Comparison of ENCODE assay signal across 9 cellular contexts in genomic region chr19:51354742-51355148, GRCh38. TPM values are rescaled to one million over a fixed set of nuclear protein-coding genes. Genes with fewer than 3 reads are reported as not detected.
DNase-seq lines count a peak whose midpoint lies in the region; ATAC-seq and TF ChIP-seq lines count a peak whose summit lies in the region.
"Had no signal": no experiment of that assay in that cellular context is flagged by ENCODE, and none has a peak within 500 bp of the region (broad histone marks: within the 10 kb centered on the region; RNA-seq: fewer than 3 reads in every experiment).

No MANE protein-coding gene starts in this region.

- H2AFZ ChIP-seq in OCI-LY7 (ENCODE audit: low read length) = no peak overlapping the region

- H3K4me3 Mint-ChIP-seq in activated naive CD8-positive, alpha-beta T cell treated with anti-CD3 and anti-CD28 coated beads, Interleukin-2, amount 50 U/mL, for 24 hours = peak overlapping the region; percentile 50

- H3K36me3 ChIP-seq in A673 (ENCODE audit: insufficient read depth, low read length, poor library complexity, severe bottlenecking) (peaks cover 4% of the 10 kb centered on the region), HEK293 (ENCODE audit: control insufficient read depth in 2 of 2, insufficient read depth in 1 of 2, low read length in 2 of 2) (peaks cover 5 to 25% of the 10 kb centered on the region in 2 experiments; a peak in 2 of 3 replicates), OCI-LY7 (ENCODE audit: insufficient read depth, low read length) (no peaks in the 10 kb centered on the region)

- CTCF ChIA-PET in A673 (lab: Charles Lee) (no interaction called here), HEK293 (lab: Yijun Ruan, JAX) (interaction anchor here (0.6 to 1.7 kb wide), 3 partner anchors 8 to 196 kb away, joined by 3 to 6 read pairs (median 5); no protein-coding TSS in a partner anchor), OCI-LY7 (lab: Charles Lee; ENCODE audit: unreplicated experiment) (no interaction called here)

- H3K4me2 ChIP-seq in OCI-LY7 (ENCODE audit: low read length) = no peak overlapping the region

- no peaks in the 10 kb centered on the region for H3K9me2 ChIP-seq in OCI-LY7 (ENCODE audit: insufficient read depth, low read length)

- no peaks in the 10 kb centered on the region for H3K79me2 ChIP-seq in OCI-LY7 (ENCODE audit: insufficient read depth, low read depth, low read length)

- peaks cover 30% of the 10 kb centered on the region for H3K4me1 Mint-ChIP-seq in activated naive CD8-positive, alpha-beta T cell treated with anti-CD3 and anti-CD28 coated beads, Interleukin-2, amount 50 U/mL, for 24 hours

- peak; percentile 37 for DNase-seq in A673 (ENCODE audit: low spot score)
- DNase-seq in activated naive CD8-positive, alpha-beta T cell treated with anti-CD3 and anti-CD28 coated beads, Interleukin-2, amount 50 U/mL, for 24 hours = peak; percentile 52
- peak; percentile 96 for DNase-seq in islet precursor cell
- DNase-seq in NCI-H187 treated with DMSO at 0.1 percent for 48 hours (lab: John Stamatoyannopoulos, UW) = no peak
- DNase-seq in OCI-LY7 (ENCODE audit: low spot score) = no peak
- no peak for DNase-seq in NAMALWA (ENCODE audit: low spot score)
- DNase-seq: Kasumi-1 had no signal

- no peaks in the 10 kb centered on the region for H3K4me1 ChIP-seq in A673 (ENCODE audit: insufficient read depth, low read length, poor library complexity, severe bottlenecking)
- H3K4me1 ChIP-seq in HEK293 (ENCODE audit: control insufficient read depth, insufficient read depth, low read length) = peaks cover 14% of the 10 kb centered on the region
- H3K4me1 ChIP-seq in OCI-LY7 (ENCODE audit: insufficient read depth, low read length, poor library complexity, severe bottlenecking) = no peaks in the 10 kb centered on the region

- H3K27ac ChIP-seq in A673 (ENCODE audit: low read depth, low read length, poor library complexity, severe bottlenecking) (no peak overlapping the region), HEK293 (ENCODE audit: extremely low read depth, low read depth, low read length) (no peak overlapping the region), OCI-LY7 (ENCODE audit: low read depth, low read length, poor library complexity, severe bottlenecking) (no peak overlapping the region)

- H4K20me1 ChIP-seq in OCI-LY7 (ENCODE audit: insufficient read depth, low read length) = no peaks in the 10 kb centered on the region

- intact Hi-C loops in A673 (cut with micrococcal nuclease; ENCODE audit: unreplicated experiment) (no loop called here), OCI-LY7 (cut with micrococcal nuclease; ENCODE audit: unreplicated experiment) (no loop called here)

- no peaks in the 10 kb centered on the region for H3K27me3 Mint-ChIP-seq in activated naive CD8-positive, alpha-beta T cell treated with anti-CD3 and anti-CD28 coated beads, Interleukin-2, amount 50 U/mL, for 24 hours

- no TSS peak for BruUV-seq in A673 (replicated peaks; lab: Mats Ljungman, UMichigan)
- BruUV-seq in OCI-LY7 (replicated peaks; lab: Mats Ljungman, UMichigan) = no TSS peak

- peak; percentile 63 for ATAC-seq in activated naive CD8-positive, alpha-beta T cell treated with anti-CD3 and anti-CD28 coated beads, Interleukin-2, amount 50 U/mL, for 24 hours
- ATAC-seq in GM21515 (IDR thresholded peaks at IDR 0.05; ENCODE audit: unreplicated experiment) = no peak

- TF ChIP-seq CTCF in A673 (conservative IDR thresholded peaks at IDR 0.05; ENCODE audit: low read depth, low read length) (no peak), HEK293 (tag by site-specific recombination; IDR thresholded peaks at IDR 0.05) (no peak), OCI-LY7 (conservative IDR thresholded peaks at IDR 0.05; ENCODE audit: low read length) (no peak)

- peak overlapping the region; percentile 75 for H3K27ac Mint-ChIP-seq in activated naive CD8-positive, alpha-beta T cell treated with anti-CD3 and anti-CD28 coated beads, Interleukin-2, amount 50 U/mL, for 24 hours

- H3K9me3 Mint-ChIP-seq in activated naive CD8-positive, alpha-beta T cell treated with anti-CD3 and anti-CD28 coated beads, Interleukin-2, amount 50 U/mL, for 24 hours = no peaks in the 10 kb centered on the region

- POLR2A ChIA-PET in A673 (lab: Charles Lee; ENCODE audit: low non-redundant PET) (no interaction called here), HEK293 (lab: Yijun Ruan, JAX) (interaction anchor here (0.6 to 1.5 kb wide), 6 partner anchors 13 to 306 kb away, joined by 3 to 9 read pairs (median 5); partner anchors contain the start of gene VSIG10L), OCI-LY7 (lab: Charles Lee) (interaction anchor here (0.8 kb wide), 1 partner anchor 12 kb away, joined by 3 read pairs; no protein-coding TSS in a partner anchor)

- H3K9me3 ChIP-seq in A673 (ENCODE audit: low read depth, low read length, poor library complexity, severe bottlenecking) (no peaks in the 10 kb centered on the region), HEK293 (ENCODE audit: control insufficient read depth, insufficient read depth, low read depth, low read length) (no peaks in the 10 kb centered on the region), OCI-LY7 (ENCODE audit: low read length) (no peaks in the 10 kb centered on the region)

- peaks cover 40% of the 10 kb centered on the region for H3K36me3 Mint-ChIP-seq in activated naive CD8-positive, alpha-beta T cell treated with anti-CD3 and anti-CD28 coated beads, Interleukin-2, amount 50 U/mL, for 24 hours (ENCODE audit: low read depth)

- no peaks in the 10 kb centered on the region for H3K27me3 ChIP-seq in A673 (replicated peaks; ENCODE audit: insufficient read depth, low read depth, low read length, poor library complexity)

- H3K4me3 ChIP-seq in A673 (ENCODE audit: low read depth, low read length, poor library complexity, severe bottlenecking) = no peak overlapping the region
- no peak overlapping the region for H3K4me3 ChIP-seq in HEK293 (ENCODE audit: low read depth, low read length)
- H3K4me3 ChIP-seq in OCI-LY7 (ENCODE audit: low read depth, low read length, poor library complexity, severe bottlenecking) = no peak overlapping the region

TF ChIP-seq in HEK293, 187 proteins besides CTCF, POLR2A, EP300 and RAD21:
- TF ChIP-seq ZNF341 (tag by site-specific recombination; IDR thresholded peaks at IDR 0.05; ENCODE audit: low read depth) (no peak), SP2 (tag by site-specific recombination; IDR thresholded peaks at IDR 0.05) (peak; percentile 37), ZNF335 (tag by site-specific recombination; conservative IDR thresholded peaks at IDR 0.05) (peak; percentile 85), ZBTB8A (tag by site-specific recombination; IDR thresholded peaks at IDR 0.05) (peak; percentile 80)

RNA-seq across cellular contexts. Expression of gene ETFB, which starts 11.4 kb away (rescaled TPM):
- total RNA-seq in A673 (2021) (52.6 and 60.6 TPM in 2 replicates), OCI-LY7 (2022) (58.5 and 71.6 TPM in 2 replicates)
- total RNA-seq in OCI-LY7 (2014; rRNA removed; shearing (Covaris generic)) = 58.2 and 64.1 TPM in 2 replicates

RNA-seq across cellular contexts. Expression of gene VSIG10L, which starts 12.8 kb away (rescaled TPM):
- total RNA-seq in A673 (2021) (0.69 and 0.94 TPM in 2 replicates), OCI-LY7 (2022) (1.6 and 2.3 TPM in 2 replicates)
- total RNA-seq in OCI-LY7 (2014; rRNA removed; shearing (Covaris generic)) = 0.09 and 0.72 TPM in 2 replicates

RNA-seq across cellular contexts. Expression of gene CLDND2, which starts 14.1 kb away (rescaled TPM):
- not detected in 2 replicates for total RNA-seq in A673 (2021)
- not detected in 2 replicates for total RNA-seq in OCI-LY7 (2014; rRNA removed; shearing (Covaris generic))
- total RNA-seq in OCI-LY7 (2022) = 1.4 and 1.9 TPM in 2 replicates

RNA-seq across cellular contexts. Expression of gene NKG7, which starts 17.7 kb away (rescaled TPM):
- total RNA-seq in A673 (2021) = not detected in 2 replicates
- not detected in 2 replicates for total RNA-seq in OCI-LY7 (2014; rRNA removed; shearing (Covaris generic))
- total RNA-seq in OCI-LY7 (2022) = not detected in 2 replicates

RNA-seq across cellular contexts. Expression of gene LIM2, which starts 33.0 kb away (rescaled TPM):
- total RNA-seq in A673 (2021) = not detected in 2 replicates
- not detected in 2 replicates for total RNA-seq in OCI-LY7 (2014; rRNA removed; shearing (Covaris generic))
- total RNA-seq in OCI-LY7 (2022) = not detected in 2 replicates

Comparison
In these comparisons a context has a peak if more than half of its experiments do, and no peak if none do; other contexts are left out.
1. DNase-seq: peak in A673 (single experiment), activated naive CD8-positive, alpha-beta T cell treated with anti-CD3 and anti-CD28 coated beads, Interleukin-2, amount 50 U/mL, for 24 hours (single experiment) and islet precursor cell (single experiment); none in NCI-H187 treated with DMSO at 0.1 percent for 48 hours (single experiment), OCI-LY7 (single experiment) and NAMALWA (single experiment).